35 cellular contexts compared by ENCODE assay signal in the genomic region with DNA sequence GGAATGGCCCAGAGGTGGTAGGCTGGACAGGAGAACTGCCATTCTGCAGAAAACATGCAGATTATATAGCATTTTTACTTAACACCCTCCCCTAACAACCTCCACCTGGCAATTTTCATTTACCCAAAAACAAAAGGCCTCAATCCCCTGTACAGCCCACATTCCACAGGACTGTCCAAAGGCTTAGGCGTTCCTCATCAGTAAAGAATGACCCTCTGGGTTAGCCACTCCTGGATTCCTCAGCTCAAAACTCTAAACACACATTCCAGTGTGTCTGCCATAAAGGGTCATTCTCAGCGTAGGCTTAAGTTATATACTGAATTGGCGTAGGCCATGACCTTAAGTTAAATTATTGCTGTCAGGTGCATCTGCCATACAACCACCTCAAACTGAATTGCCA.
A peak's percentile ranks its signal among the peaks of the same experiment; 100 is the strongest.
DNase-seq lines count a peak whose midpoint lies in the region; ATAC-seq and TF ChIP-seq lines count a peak whose summit lies in the region.
"Had no signal": no experiment of that assay in that cellular context is flagged by ENCODE, and none has a peak within 500 bp of the region (broad histone marks: within the 10 kb centered on the region; RNA-seq: fewer than 3 reads in every experiment).

No MANE protein-coding gene starts in this region.

- no peaks in the 10 kb centered on the region for H3K79me1 ChIP-seq in trophoblast cell (ENCODE audit: low read length)

- peak; percentile 8 for DNase-seq in AG10803 (ENCODE audit: low read depth)
- no peak for DNase-seq in epithelial cell of prostate (ENCODE audit: low read depth, low spot score)
- DNase-seq in trophoblast cell, result peak; percentile 92 to 97
- no peak for DNase-seq in activated T-cell treated with anti-CD3 and anti-CD28 coated beads for 4 hours
- DNase-seq: activated CD4-positive, alpha-beta T cell treated with anti-CD3 and anti-CD28 coated beads for 48 hours; activated CD8-positive, alpha-beta memory T cell treated with anti-CD3 and anti-CD28 coated beads for 24 hours; activated gamma-delta T cell treated with Interleukin-2 at 50 U/mL for 16 hours; activated T-cell treated with anti-CD3 and anti-CD28 coated beads, Interleukin-2, amount 50 U/mL, for 1 hour; caudate nucleus; COR-L47; cortex of kidney; DND-41; effector memory CD4-positive, alpha-beta T cell; hypothalamus; left colon; NCI-H1048; NCI-H1694; NCI-H510A; right cardiac atrium; spleen; stimulated activated CD4-positive, alpha-beta T cell treated with anti-CD3 and anti-CD28 coated beads, Interleukin-2, amount 100 ng/mL, for 24 hours; stimulated activated CD8-positive, alpha-beta memory T cell treated with anti-CD3 and anti-CD28 coated beads, Interleukin-4, amount 100 ng/mL, for 48 hours; stomach; T-cell; WERI-Rb-1 had no signal

- no peaks in the 10 kb centered on the region for H3K36me3 Mint-ChIP-seq in activated T-helper 17 cell treated with anti-CD3 and anti-CD28 coated beads, Interleukin-2, amount 50 U/mL, for 72 hours (ENCODE audit: low read depth)
- H3K36me3 Mint-ChIP-seq: T-cell had no signal

- H3K4ac ChIP-seq in trophoblast cell (ENCODE audit: low read depth, low read length), result no peak overlapping the region

- peak; percentile 22; the same call in 1 of the 2 replicates for TF ChIP-seq EP300 in Ishikawa (IDR thresholded peaks at IDR 0.05; ENCODE audit: borderline replicate concordance)

- H3K9ac ChIP-seq in trophoblast cell (ENCODE audit: low read length), result no peak overlapping the region
- H3K9ac ChIP-seq: parathyroid adenoma had no signal

- H2BK120ac ChIP-seq in trophoblast cell (ENCODE audit: insufficient read depth, low read length, poor library complexity), result no peak overlapping the region

- H4K91ac ChIP-seq in trophoblast cell (ENCODE audit: low read depth, low read length), result no peak overlapping the region

- H3K27me3 Mint-ChIP-seq in activated T-helper 17 cell treated with anti-CD3 and anti-CD28 coated beads, Interleukin-2, amount 50 U/mL, for 72 hours, result peaks cover 3% of the 10 kb centered on the region

- WGBS in trophoblast cell (ENCODE audit: extremely low coverage, insufficient coverage, insufficient read length), result no CpG with 5 or more reads among the region's 3 CpGs

- H4K12ac ChIP-seq in trophoblast cell (ENCODE audit: low read depth, low read length), result no peak overlapping the region

- no peaks in the 10 kb centered on the region for H3K79me2 ChIP-seq in trophoblast cell (ENCODE audit: control insufficient read depth, insufficient read depth, low read length, poor library complexity)
- H3K79me2 ChIP-seq: parathyroid adenoma had no signal

- H3K4me1 Mint-ChIP-seq in activated T-helper 17 cell treated with anti-CD3 and anti-CD28 coated beads, Interleukin-2, amount 50 U/mL, for 72 hours, result no peaks in the 10 kb centered on the region
- H3K4me1 Mint-ChIP-seq: T-cell had no signal

- H3K4me1 ChIP-seq in trophoblast cell (ENCODE audit: control insufficient read depth in 1 of 2, insufficient read depth in 2 of 2, low read length in 2 of 2), result peaks cover 4 to 5% of the 10 kb centered on the region in 2 experiments
- H3K4me1 ChIP-seq: parathyroid adenoma, spleen had no signal

- no peak overlapping the region for H3K4me3 ChIP-seq in AG10803 (ENCODE audit: low read length)
- no peak overlapping the region for H3K4me3 ChIP-seq in trophoblast cell (ENCODE audit: low read depth, low read length)
- H3K4me3 ChIP-seq: GM12878, spleen, stomach had no signal

- no peak overlapping the region for H2AK5ac ChIP-seq in trophoblast cell (ENCODE audit: low read length)

- H2BK12ac ChIP-seq in trophoblast cell (ENCODE audit: low read length), result no peak overlapping the region

- no peaks in the 10 kb centered on the region for H3K9me3 Mint-ChIP-seq in activated T-helper 17 cell treated with anti-CD3 and anti-CD28 coated beads, Interleukin-2, amount 50 U/mL, for 72 hours
- H3K9me3 Mint-ChIP-seq: T-cell had no signal

- H2AFZ ChIP-seq in trophoblast cell (ENCODE audit: insufficient read depth, low read length, poor library complexity), result no peak overlapping the region
- H2AFZ ChIP-seq: parathyroid adenoma had no signal

- H2BK5ac ChIP-seq in trophoblast cell (ENCODE audit: low read depth, low read length, poor library complexity), result no peak overlapping the region

- no peak for ATAC-seq in HG02981 (IDR thresholded peaks at IDR 0.05; ENCODE audit: unreplicated experiment)
- ATAC-seq in HG02970 (IDR thresholded peaks at IDR 0.05; ENCODE audit: low FRiP score, unreplicated experiment), result no peak
- no peak for ATAC-seq in activated T-helper 17 cell treated with anti-CD3 and anti-CD28 coated beads, Interleukin-2, amount 50 U/mL, for 72 hours (replicated peaks)
- ATAC-seq: GM12878, left colon, right cardiac atrium, T-cell had no signal

- no peak overlapping the region for H3K23ac ChIP-seq in trophoblast cell (ENCODE audit: low read length)

- H3K14ac ChIP-seq in trophoblast cell (ENCODE audit: low read length), result no peak overlapping the region

- TF ChIP-seq RAD21 in Ishikawa (IDR thresholded peaks at IDR 0.05; ENCODE audit: low read depth), result no peak

- H3K4me2 ChIP-seq in trophoblast cell (ENCODE audit: low read length), result no peak overlapping the region

- no peak overlapping the region for H3K4me3 Mint-ChIP-seq in activated T-helper 17 cell treated with anti-CD3 and anti-CD28 coated beads, Interleukin-2, amount 50 U/mL, for 72 hours
- H3K4me3 Mint-ChIP-seq: neural crest cell, T-cell had no signal

- H3K27me3 ChIP-seq in trophoblast cell (ENCODE audit: insufficient read depth, low read length), result no peaks in the 10 kb centered on the region
- H3K27me3 ChIP-seq: spleen, stomach had no signal

- H3K18ac ChIP-seq in trophoblast cell (ENCODE audit: low read length), result no peak overlapping the region

- no peak for TF ChIP-seq CTCF in AG10803 (conservative IDR thresholded peaks at IDR 0.05; ENCODE audit: low read length)

- H3K36me3 ChIP-seq in trophoblast cell (ENCODE audit: control insufficient read depth in 1 of 2, insufficient read depth in 2 of 2, low read length in 2 of 2), result no peaks in the 10 kb centered on the region
- H3K36me3 ChIP-seq: spleen, stomach, WERI-Rb-1 had no signal

- H3K27ac ChIP-seq in epithelial cell of prostate (peak overlapping the region; percentile 69), trophoblast cell (ENCODE audit: low read depth, low read length) (peak overlapping the region; percentile 27)
- H3K27ac ChIP-seq: 22Rv1, C4-2B, parathyroid adenoma, RWPE1, spleen, stomach, WERI-Rb-1 had no signal

- no peak overlapping the region for H4K8ac ChIP-seq in trophoblast cell (ENCODE audit: low read depth, low read length)

- no peak overlapping the region for H3K27ac Mint-ChIP-seq in activated T-helper 17 cell treated with anti-CD3 and anti-CD28 coated beads, Interleukin-2, amount 50 U/mL, for 72 hours
- H3K27ac Mint-ChIP-seq: T-cell had no signal

- H3K9me3 ChIP-seq in trophoblast cell (ENCODE audit: insufficient read depth, low read depth, low read length), result no peaks in the 10 kb centered on the region
- H3K9me3 ChIP-seq: spleen, stomach had no signal

TF ChIP-seq in Ishikawa, 13 proteins besides CTCF, POLR2A, EP300 and RAD21:
- no peak for TF ChIP-seq ZBTB7A (IDR thresholded peaks at IDR 0.05; ENCODE audit: low read depth)
- TF ChIP-seq NFIC (IDR thresholded peaks at IDR 0.05), result no peak

Comparison
In these comparisons a context has a peak if more than half of its experiments do, and no peak if none do; other contexts are left out.
1. DNase-seq: peak in AG10803 (single experiment) and trophoblast cell (2 of 2); none in epithelial cell of prostate (single experiment) and activated T-cell treated with anti-CD3 and anti-CD28 coated beads for 4 hours (single experiment).